ENCODE assay signal across 3 cellular contexts in the genomic region with DNA sequence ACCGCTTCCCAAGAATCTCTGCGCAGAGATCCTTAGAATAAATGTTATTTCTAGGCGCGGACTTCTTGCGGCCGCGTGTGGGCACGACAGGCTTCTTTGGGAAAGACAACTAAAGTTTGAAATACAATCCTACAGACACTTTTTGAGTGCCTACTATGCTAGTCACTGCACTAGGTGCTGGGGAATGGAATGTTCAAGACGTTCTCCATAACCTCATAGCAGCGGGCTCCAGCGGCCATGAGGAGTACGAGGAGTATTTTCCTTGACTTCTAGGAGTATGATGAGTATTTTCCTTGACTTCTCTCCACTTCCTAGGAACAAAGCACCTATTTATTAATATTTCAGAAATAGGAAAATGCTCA.
TF ChIP-seq lines count a peak whose summit lies in the region.

No MANE protein-coding gene starts in this region.

TF ChIP-seq in SK-N-SH, 30 proteins besides CTCF, POLR2A, EP300 and RAD21:
- TF ChIP-seq TAF1 (IDR thresholded peaks at IDR 0.05; ENCODE audit: borderline replicate concordance, low read depth, low read length) (no peak), GATA2 (CRISPR knock-in tag; IDR thresholded peaks at IDR 0.05) (no peak), MEF2A (IDR thresholded peaks at IDR 0.05; ENCODE audit: borderline replicate concordance, low read depth) (no peak), RCOR1 (IDR thresholded peaks at IDR 0.05; ENCODE audit: low read length) (peak; percentile 100), FOSL2 (IDR thresholded peaks at IDR 0.05; ENCODE audit: borderline replicate concordance, low read depth) (no peak), TCF12 (IDR thresholded peaks at IDR 0.05) (peak; percentile 36; the same call in 1 of the 2 replicates), USF1 (IDR thresholded peaks at IDR 0.05; ENCODE audit: borderline replicate concordance, low read depth) (no peak), YY1 (IDR thresholded peaks at IDR 0.05; ENCODE audit: low read depth) (no peak), NRF1 (IDR thresholded peaks at IDR 0.05; ENCODE audit: low read depth, low read length) (0 out of 2 replicates have a peak, but pooled peaks have one; percentile 20), PBX3 (IDR thresholded peaks at IDR 0.05) (no peak), SIN3A (IDR thresholded peaks at IDR 0.05; ENCODE audit: borderline replicate concordance, low read depth, low read length) (0 out of 2 replicates have a peak, but pooled peaks have one; percentile 14)
- TF ChIP-seq, protein P1, sequence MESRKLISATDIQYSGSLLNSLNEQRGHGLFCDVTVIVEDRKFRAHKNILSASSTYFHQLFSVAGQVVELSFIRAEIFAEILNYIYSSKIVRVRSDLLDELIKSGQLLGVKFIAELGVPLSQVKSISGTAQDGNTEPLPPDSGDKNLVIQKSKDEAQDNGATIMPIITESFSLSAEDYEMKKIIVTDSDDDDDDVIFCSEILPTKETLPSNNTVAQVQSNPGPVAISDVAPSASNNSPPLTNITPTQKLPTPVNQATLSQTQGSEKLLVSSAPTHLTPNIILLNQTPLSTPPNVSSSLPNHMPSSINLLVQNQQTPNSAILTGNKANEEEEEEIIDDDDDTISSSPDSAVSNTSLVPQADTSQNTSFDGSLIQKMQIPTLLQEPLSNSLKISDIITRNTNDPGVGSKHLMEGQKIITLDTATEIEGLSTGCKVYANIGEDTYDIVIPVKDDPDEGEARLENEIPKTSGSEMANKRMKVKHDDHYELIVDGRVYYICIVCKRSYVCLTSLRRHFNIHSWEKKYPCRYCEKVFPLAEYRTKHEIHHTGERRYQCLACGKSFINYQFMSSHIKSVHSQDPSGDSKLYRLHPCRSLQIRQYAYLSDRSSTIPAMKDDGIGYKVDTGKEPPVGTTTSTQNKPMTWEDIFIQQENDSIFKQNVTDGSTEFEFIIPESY (IDR thresholded peaks at IDR 0.05; ENCODE audit: borderline replicate concordance, low read depth), result no peak
- TF ChIP-seq, protein P2, sequence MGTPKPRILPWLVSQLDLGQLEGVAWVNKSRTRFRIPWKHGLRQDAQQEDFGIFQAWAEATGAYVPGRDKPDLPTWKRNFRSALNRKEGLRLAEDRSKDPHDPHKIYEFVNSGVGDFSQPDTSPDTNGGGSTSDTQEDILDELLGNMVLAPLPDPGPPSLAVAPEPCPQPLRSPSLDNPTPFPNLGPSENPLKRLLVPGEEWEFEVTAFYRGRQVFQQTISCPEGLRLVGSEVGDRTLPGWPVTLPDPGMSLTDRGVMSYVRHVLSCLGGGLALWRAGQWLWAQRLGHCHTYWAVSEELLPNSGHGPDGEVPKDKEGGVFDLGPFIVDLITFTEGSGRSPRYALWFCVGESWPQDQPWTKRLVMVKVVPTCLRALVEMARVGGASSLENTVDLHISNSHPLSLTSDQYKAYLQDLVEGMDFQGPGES (IDR thresholded peaks at IDR 0.05; ENCODE audit: low read depth, low read length), result no peak

TF ChIP-seq in SK-N-SH treated with all-trans-retinoic acid at 6 μM for 48 hours, 23 proteins besides CTCF, POLR2A, EP300 and RAD21:
- TF ChIP-seq RARB (CRISPR knock-in tag; IDR thresholded peaks at IDR 0.05), result no peak
- no peak for TF ChIP-seq CSDC2 (CRISPR knock-in tag; IDR thresholded peaks at IDR 0.05)
- TF ChIP-seq ISL1 (CRISPR knock-in tag; IDR thresholded peaks at IDR 0.05), result no peak
- TF ChIP-seq OSR1 (CRISPR knock-in tag; IDR thresholded peaks at IDR 0.05), result no peak
- TF ChIP-seq ZFP30 (CRISPR knock-in tag; IDR thresholded peaks at IDR 0.05), result no peak
- TF ChIP-seq BACH2 (CRISPR knock-in tag; IDR thresholded peaks at IDR 0.05; ENCODE audit: borderline replicate concordance), result no peak
- TF ChIP-seq ZNF70 (CRISPR knock-in tag; IDR thresholded peaks at IDR 0.05), result no peak
- TF ChIP-seq, protein P3, sequence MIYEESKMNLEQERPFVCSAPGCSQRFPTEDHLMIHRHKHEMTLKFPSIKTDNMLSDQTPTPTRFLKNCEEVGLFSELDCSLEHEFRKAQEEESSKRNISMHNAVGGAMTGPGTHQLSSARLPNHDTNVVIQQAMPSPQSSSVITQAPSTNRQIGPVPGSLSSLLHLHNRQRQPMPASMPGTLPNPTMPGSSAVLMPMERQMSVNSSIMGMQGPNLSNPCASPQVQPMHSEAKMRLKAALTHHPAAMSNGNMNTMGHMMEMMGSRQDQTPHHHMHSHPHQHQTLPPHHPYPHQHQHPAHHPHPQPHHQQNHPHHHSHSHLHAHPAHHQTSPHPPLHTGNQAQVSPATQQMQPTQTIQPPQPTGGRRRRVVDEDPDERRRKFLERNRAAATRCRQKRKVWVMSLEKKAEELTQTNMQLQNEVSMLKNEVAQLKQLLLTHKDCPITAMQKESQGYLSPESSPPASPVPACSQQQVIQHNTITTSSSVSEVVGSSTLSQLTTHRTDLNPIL (CRISPR knock-in tag; IDR thresholded peaks at IDR 0.05; ENCODE audit: low read depth), result no peak
- TF ChIP-seq SNAI2 (CRISPR knock-in tag; IDR thresholded peaks at IDR 0.05), result no peak
- no peak for TF ChIP-seq ZFP3 (CRISPR knock-in tag; IDR thresholded peaks at IDR 0.05)
- no peak for TF ChIP-seq ZNF8 (CRISPR knock-in tag; IDR thresholded peaks at IDR 0.05)
- no peak for TF ChIP-seq CSRNP3 (CRISPR knock-in tag; IDR thresholded peaks at IDR 0.05)
- TF ChIP-seq TOX (CRISPR knock-in tag; IDR thresholded peaks at IDR 0.05; ENCODE audit: borderline replicate concordance), result no peak
- TF ChIP-seq ARNTL (CRISPR knock-in tag; IDR thresholded peaks at IDR 0.05; ENCODE audit: borderline replicate concordance, low read depth), result no peak
- no peak for TF ChIP-seq ESRRG (CRISPR knock-in tag; IDR thresholded peaks at IDR 0.05)
- TF ChIP-seq ZC3H10 (CRISPR knock-in tag; IDR thresholded peaks at IDR 0.05), result no peak
- TF ChIP-seq GLIS3 (CRISPR knock-in tag; IDR thresholded peaks at IDR 0.05), result no peak
- TF ChIP-seq, protein P4, sequence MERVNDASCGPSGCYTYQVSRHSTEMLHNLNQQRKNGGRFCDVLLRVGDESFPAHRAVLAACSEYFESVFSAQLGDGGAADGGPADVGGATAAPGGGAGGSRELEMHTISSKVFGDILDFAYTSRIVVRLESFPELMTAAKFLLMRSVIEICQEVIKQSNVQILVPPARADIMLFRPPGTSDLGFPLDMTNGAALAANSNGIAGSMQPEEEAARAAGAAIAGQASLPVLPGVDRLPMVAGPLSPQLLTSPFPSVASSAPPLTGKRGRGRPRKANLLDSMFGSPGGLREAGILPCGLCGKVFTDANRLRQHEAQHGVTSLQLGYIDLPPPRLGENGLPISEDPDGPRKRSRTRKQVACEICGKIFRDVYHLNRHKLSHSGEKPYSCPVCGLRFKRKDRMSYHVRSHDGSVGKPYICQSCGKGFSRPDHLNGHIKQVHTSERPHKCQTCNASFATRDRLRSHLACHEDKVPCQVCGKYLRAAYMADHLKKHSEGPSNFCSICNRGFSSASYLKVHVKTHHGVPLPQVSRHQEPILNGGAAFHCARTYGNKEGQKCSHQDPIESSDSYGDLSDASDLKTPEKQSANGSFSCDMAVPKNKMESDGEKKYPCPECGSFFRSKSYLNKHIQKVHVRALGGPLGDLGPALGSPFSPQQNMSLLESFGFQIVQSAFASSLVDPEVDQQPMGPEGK (CRISPR knock-in tag; IDR thresholded peaks at IDR 0.05; ENCODE audit: borderline replicate concordance), result no peak
- no peak for TF ChIP-seq PPARA (CRISPR knock-in tag; IDR thresholded peaks at IDR 0.05; ENCODE audit: borderline replicate concordance)
- TF ChIP-seq TCF4 (CRISPR knock-in tag; IDR thresholded peaks at IDR 0.05; ENCODE audit: borderline replicate concordance), result no peak
TF ChIP-seq in SK-N-SH treated with all-trans-retinoic acid at 6 μM for 48 hours: peak in this region for 0.

TF ChIP-seq in H1, 55 proteins besides CTCF, POLR2A, EP300 and RAD21 (continues in another document):
- peak; percentile 48; the same call in 1 of the 2 replicates for TF ChIP-seq TCF12 (IDR thresholded peaks at IDR 0.05; ENCODE audit: low read depth, low read length)
- TF ChIP-seq BACH1 (IDR thresholded peaks at IDR 0.05; ENCODE audit: low read length), result no peak
- peak; percentile 92 to 96; a peak in 2 of 4 replicates for TF ChIP-seq HDAC2 (IDR thresholded peaks at IDR 0.05; ENCODE audit: borderline replicate concordance in 1 of 2, low read depth in 2 of 2, low read length in 2 of 2)
- no peak for TF ChIP-seq TAF7 (optimal IDR thresholded peaks at IDR 0.05; ENCODE audit: borderline replicate concordance, low read depth, low read length)
- no peak for TF ChIP-seq BRCA1 (IDR thresholded peaks at IDR 0.05; ENCODE audit: low read depth, low read length)
- TF ChIP-seq MAX (IDR thresholded peaks at IDR 0.05), result 0 out of 2 replicates have a peak, but pooled peaks have one; percentile 48
- no peak for TF ChIP-seq RXRA (IDR thresholded peaks at IDR 0.05; ENCODE audit: insufficient read depth, low read depth, low read length)
- no peak for TF ChIP-seq FOSL1 (IDR thresholded peaks at IDR 0.05; ENCODE audit: insufficient read depth, low read depth, low read length)
- TF ChIP-seq CTBP2 (IDR thresholded peaks at IDR 0.05; ENCODE audit: borderline replicate concordance, insufficient read depth, insufficient read length, low read length), result no peak
- TF ChIP-seq CREB1 (IDR thresholded peaks at IDR 0.05), result no peak
- TF ChIP-seq BCL11A (IDR thresholded peaks at IDR 0.05; ENCODE audit: low read depth in 2 of 2, low read length in 2 of 2), result no peak
- TF ChIP-seq TEAD4 (IDR thresholded peaks at IDR 0.05; ENCODE audit: low read depth, low read length), result peak; percentile 68; the same call in 1 of the 2 replicates
- TF ChIP-seq SIRT6 (IDR thresholded peaks at IDR 0.05; ENCODE audit: low read length), result no peak
- TF ChIP-seq POLR2AphosphoS5 (IDR thresholded peaks at IDR 0.05; ENCODE audit: low read depth, low read length), result no peak
- TF ChIP-seq TAF1 (IDR thresholded peaks at IDR 0.05; ENCODE audit: low read depth, low read length), result no peak
- peak; percentile 99 for TF ChIP-seq KDM1A (IDR thresholded peaks at IDR 0.05; ENCODE audit: borderline replicate concordance, low read length)
- no peak for TF ChIP-seq CBX5 (IDR thresholded peaks at IDR 0.05; ENCODE audit: low read depth, low read length)
- TF ChIP-seq EZH2 (IDR thresholded peaks at IDR 0.05; ENCODE audit: low read depth, low read length, severe bottlenecking), result no peak
- TF ChIP-seq SP1 (IDR thresholded peaks at IDR 0.05; ENCODE audit: low read depth, low read length), result no peak
- TF ChIP-seq, protein P5, sequence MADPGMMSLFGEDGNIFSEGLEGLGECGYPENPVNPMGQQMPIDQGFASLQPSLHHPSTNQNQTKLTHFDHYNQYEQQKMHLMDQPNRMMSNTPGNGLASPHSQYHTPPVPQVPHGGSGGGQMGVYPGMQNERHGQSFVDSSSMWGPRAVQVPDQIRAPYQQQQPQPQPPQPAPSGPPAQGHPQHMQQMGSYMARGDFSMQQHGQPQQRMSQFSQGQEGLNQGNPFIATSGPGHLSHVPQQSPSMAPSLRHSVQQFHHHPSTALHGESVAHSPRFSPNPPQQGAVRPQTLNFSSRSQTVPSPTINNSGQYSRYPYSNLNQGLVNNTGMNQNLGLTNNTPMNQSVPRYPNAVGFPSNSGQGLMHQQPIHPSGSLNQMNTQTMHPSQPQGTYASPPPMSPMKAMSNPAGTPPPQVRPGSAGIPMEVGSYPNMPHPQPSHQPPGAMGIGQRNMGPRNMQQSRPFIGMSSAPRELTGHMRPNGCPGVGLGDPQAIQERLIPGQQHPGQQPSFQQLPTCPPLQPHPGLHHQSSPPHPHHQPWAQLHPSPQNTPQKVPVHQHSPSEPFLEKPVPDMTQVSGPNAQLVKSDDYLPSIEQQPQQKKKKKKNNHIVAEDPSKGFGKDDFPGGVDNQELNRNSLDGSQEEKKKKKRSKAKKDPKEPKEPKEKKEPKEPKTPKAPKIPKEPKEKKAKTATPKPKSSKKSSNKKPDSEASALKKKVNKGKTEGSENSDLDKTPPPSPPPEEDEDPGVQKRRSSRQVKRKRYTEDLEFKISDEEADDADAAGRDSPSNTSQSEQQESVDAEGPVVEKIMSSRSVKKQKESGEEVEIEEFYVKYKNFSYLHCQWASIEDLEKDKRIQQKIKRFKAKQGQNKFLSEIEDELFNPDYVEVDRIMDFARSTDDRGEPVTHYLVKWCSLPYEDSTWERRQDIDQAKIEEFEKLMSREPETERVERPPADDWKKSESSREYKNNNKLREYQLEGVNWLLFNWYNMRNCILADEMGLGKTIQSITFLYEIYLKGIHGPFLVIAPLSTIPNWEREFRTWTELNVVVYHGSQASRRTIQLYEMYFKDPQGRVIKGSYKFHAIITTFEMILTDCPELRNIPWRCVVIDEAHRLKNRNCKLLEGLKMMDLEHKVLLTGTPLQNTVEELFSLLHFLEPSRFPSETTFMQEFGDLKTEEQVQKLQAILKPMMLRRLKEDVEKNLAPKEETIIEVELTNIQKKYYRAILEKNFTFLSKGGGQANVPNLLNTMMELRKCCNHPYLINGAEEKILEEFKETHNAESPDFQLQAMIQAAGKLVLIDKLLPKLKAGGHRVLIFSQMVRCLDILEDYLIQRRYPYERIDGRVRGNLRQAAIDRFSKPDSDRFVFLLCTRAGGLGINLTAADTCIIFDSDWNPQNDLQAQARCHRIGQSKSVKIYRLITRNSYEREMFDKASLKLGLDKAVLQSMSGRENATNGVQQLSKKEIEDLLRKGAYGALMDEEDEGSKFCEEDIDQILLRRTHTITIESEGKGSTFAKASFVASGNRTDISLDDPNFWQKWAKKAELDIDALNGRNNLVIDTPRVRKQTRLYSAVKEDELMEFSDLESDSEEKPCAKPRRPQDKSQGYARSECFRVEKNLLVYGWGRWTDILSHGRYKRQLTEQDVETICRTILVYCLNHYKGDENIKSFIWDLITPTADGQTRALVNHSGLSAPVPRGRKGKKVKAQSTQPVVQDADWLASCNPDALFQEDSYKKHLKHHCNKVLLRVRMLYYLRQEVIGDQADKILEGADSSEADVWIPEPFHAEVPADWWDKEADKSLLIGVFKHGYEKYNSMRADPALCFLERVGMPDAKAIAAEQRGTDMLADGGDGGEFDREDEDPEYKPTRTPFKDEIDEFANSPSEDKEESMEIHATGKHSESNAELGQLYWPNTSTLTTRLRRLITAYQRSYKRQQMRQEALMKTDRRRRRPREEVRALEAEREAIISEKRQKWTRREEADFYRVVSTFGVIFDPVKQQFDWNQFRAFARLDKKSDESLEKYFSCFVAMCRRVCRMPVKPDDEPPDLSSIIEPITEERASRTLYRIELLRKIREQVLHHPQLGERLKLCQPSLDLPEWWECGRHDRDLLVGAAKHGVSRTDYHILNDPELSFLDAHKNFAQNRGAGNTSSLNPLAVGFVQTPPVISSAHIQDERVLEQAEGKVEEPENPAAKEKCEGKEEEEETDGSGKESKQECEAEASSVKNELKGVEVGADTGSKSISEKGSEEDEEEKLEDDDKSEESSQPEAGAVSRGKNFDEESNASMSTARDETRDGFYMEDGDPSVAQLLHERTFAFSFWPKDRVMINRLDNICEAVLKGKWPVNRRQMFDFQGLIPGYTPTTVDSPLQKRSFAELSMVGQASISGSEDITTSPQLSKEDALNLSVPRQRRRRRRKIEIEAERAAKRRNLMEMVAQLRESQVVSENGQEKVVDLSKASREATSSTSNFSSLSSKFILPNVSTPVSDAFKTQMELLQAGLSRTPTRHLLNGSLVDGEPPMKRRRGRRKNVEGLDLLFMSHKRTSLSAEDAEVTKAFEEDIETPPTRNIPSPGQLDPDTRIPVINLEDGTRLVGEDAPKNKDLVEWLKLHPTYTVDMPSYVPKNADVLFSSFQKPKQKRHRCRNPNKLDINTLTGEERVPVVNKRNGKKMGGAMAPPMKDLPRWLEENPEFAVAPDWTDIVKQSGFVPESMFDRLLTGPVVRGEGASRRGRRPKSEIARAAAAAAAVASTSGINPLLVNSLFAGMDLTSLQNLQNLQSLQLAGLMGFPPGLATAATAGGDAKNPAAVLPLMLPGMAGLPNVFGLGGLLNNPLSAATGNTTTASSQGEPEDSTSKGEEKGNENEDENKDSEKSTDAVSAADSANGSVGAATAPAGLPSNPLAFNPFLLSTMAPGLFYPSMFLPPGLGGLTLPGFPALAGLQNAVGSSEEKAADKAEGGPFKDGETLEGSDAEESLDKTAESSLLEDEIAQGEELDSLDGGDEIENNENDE (IDR thresholded peaks at IDR 0.05; ENCODE audit: insufficient replicate concordance, low read length), result no peak
- TF ChIP-seq SUZ12 (IDR thresholded peaks at IDR 0.05; ENCODE audit: low read length), result no peak
- no peak for TF ChIP-seq JUND (IDR thresholded peaks at IDR 0.05; ENCODE audit: low read length)
- TF ChIP-seq CHD1 (IDR thresholded peaks at IDR 0.05; ENCODE audit: low read depth, low read length), result no peak
- no peak for TF ChIP-seq ASH2L (IDR thresholded peaks at IDR 0.05; ENCODE audit: low read length)
